Comparison of ENCODE assay signal across 13 cellular contexts in genomic region chr7:27520828-27521790, GRCh38.
DNase-seq lines count a peak whose midpoint lies in the region; ATAC-seq and TF ChIP-seq lines count a peak whose summit lies in the region.
"Had no signal": no experiment of that assay in that cellular context is flagged by ENCODE, and none has a peak within 500 bp of the region (broad histone marks: within the 10 kb centered on the region; RNA-seq: fewer than 3 reads in every experiment).

No MANE protein-coding gene starts in this region.

- H3K9ac ChIP-seq in colonic mucosa (ENCODE audit: low read depth in 2 of 2, low read length in 2 of 2) (no peak overlapping the region), neuronal stem cell (ENCODE audit: low read depth, low read length, poor library complexity) (no peak overlapping the region)
- H3K9ac ChIP-seq: parathyroid adenoma had no signal

- intact Hi-C loops in colonic mucosa (cut with DNase I): no loop called here

- H4K91ac ChIP-seq in neuronal stem cell (ENCODE audit: low read depth, low read length, poor library complexity): no peak overlapping the region

- no peak overlapping the region for H3K18ac ChIP-seq in neuronal stem cell (ENCODE audit: low read length)

- peak; percentile 59 for DNase-seq in colonic mucosa
- peak; percentile 44 for DNase-seq in lung (ENCODE audit: low spot score)
- DNase-seq in ureter (ENCODE audit: low spot score): peak; percentile 75
- DNase-seq in NCI-H526 treated with DMSO at 0.1 percent for 48 hours (lab: John Stamatoyannopoulos, UW): no peak
- DNase-seq in kidney tubule cell (ENCODE audit: low spot score): no peak
- DNase-seq in neuronal stem cell (ENCODE audit: low spot score): no peak
- DNase-seq: amniotic stem cell, dermis blood vessel endothelial cell, NCI-H1436 treated with DMSO at 0.1 percent for 48 hours had no signal

- H3K27me3 ChIP-seq in colonic mucosa (no peaks in the 10 kb centered on the region), lung (ENCODE audit: control insufficient read depth, insufficient read depth) (no peaks in the 10 kb centered on the region), neuronal stem cell (ENCODE audit: control insufficient read depth in 3 of 3, insufficient read depth in 3 of 3, low read depth in 1 of 3, low read length in 3 of 3) (no peaks in the 10 kb centered on the region)

- WGBS in lung, 2 donors: 85 to 91% methylated on average over 17 of the region's 17 CpGs
- no CpG with 5 or more reads among the region's 17 CpGs for WGBS in neuronal stem cell (ENCODE audit: extremely low coverage in 2 of 2, insufficient read length in 2 of 2, insufficient replicate concordance in 1 of 2), 2 donors

- no peak overlapping the region for H2BK5ac ChIP-seq in neuronal stem cell (ENCODE audit: low read length)

- H3K14ac ChIP-seq in neuronal stem cell (ENCODE audit: low read length): no peak overlapping the region

- no peak overlapping the region for H4K8ac ChIP-seq in neuronal stem cell (ENCODE audit: low read depth, low read length)

- H2AFZ ChIP-seq in neuronal stem cell (ENCODE audit: low read length): no peak overlapping the region
- H2AFZ ChIP-seq: parathyroid adenoma had no signal

- ATAC-seq in lung (ENCODE audit: insufficient read depth, low FRiP score): peak; percentile 19
- ATAC-seq: esophagus mucosa had no signal

- H3K4me3 ChIP-seq in HEK293 (ENCODE audit: low read depth, low read length) (no peak overlapping the region), colonic mucosa (no peak overlapping the region), lung (no peak overlapping the region), neuronal stem cell (ENCODE audit: low read length in 2 of 2) (no peak overlapping the region)
- H3K4me3 ChIP-seq: thoracic aorta had no signal

- no peaks in the 10 kb centered on the region for H3K9me3 ChIP-seq in HEK293 (ENCODE audit: control insufficient read depth, insufficient read depth, low read depth, low read length)
- H3K9me3 ChIP-seq in colonic mucosa: no peaks in the 10 kb centered on the region
- H3K9me3 ChIP-seq in lung (ENCODE audit: control insufficient read depth in 2 of 2, insufficient read depth in 1 of 2, low read length in 1 of 2): no peaks in the 10 kb centered on the region
- H3K9me3 ChIP-seq in neuronal stem cell (replicated peaks in 1 of 2; ENCODE audit: control insufficient read depth in 2 of 2, insufficient read depth in 1 of 2, low read depth in 1 of 2, low read length in 2 of 2): peaks cover 0 to 5% of the 10 kb centered on the region in 2 donors
- H3K9me3 ChIP-seq: thoracic aorta had no signal

- H3K23ac ChIP-seq in neuronal stem cell (ENCODE audit: low read depth, low read length, poor library complexity): no peak overlapping the region

- H3K27ac ChIP-seq in HEK293 (ENCODE audit: extremely low read depth, low read depth, low read length) (no peak overlapping the region), colonic mucosa (no peak overlapping the region), lung (ENCODE audit: low read depth in 1 of 2, low read length in 1 of 2) (no peak overlapping the region), neuronal stem cell (replicated peaks; ENCODE audit: low read length) (no peak overlapping the region)
- H3K27ac ChIP-seq: parathyroid adenoma, thoracic aorta had no signal

- H3K79me1 ChIP-seq in neuronal stem cell (ENCODE audit: low read depth, low read length): no peaks in the 10 kb centered on the region

- H3K4me1 ChIP-seq in HEK293 (ENCODE audit: control insufficient read depth, insufficient read depth, low read length) (no peaks in the 10 kb centered on the region), colonic mucosa (no peaks in the 10 kb centered on the region), lung (ENCODE audit: control insufficient read depth in 2 of 2, insufficient read depth in 2 of 2, low read length in 2 of 2) (no peaks in the 10 kb centered on the region), neuronal stem cell (ENCODE audit: control insufficient read depth in 2 of 2, insufficient read depth in 1 of 2, low read depth in 1 of 2, low read length in 2 of 2) (peaks cover 0 to 2% of the 10 kb centered on the region in 2 donors)
- H3K4me1 ChIP-seq: parathyroid adenoma had no signal

- no peak overlapping the region for H2BK12ac ChIP-seq in neuronal stem cell (ENCODE audit: low read length)

- H2BK15ac ChIP-seq in neuronal stem cell (ENCODE audit: low read length): no peak overlapping the region

- H3K4me2 ChIP-seq in neuronal stem cell (ENCODE audit: insufficient read depth, low read length, poor library complexity, severe bottlenecking): no peak overlapping the region

- no peak overlapping the region for H2AK5ac ChIP-seq in neuronal stem cell (ENCODE audit: low read depth, low read length)

- H3K36me3 ChIP-seq in HEK293 (ENCODE audit: control insufficient read depth in 2 of 2, insufficient read depth in 1 of 2, low read length in 2 of 2) (peaks cover 8 to 16% of the 10 kb centered on the region in 2 experiments; a peak in 2 of 3 replicates), colonic mucosa (no peaks in the 10 kb centered on the region), lung (ENCODE audit: control insufficient read depth in 2 of 2, insufficient read depth in 2 of 2, low read length in 2 of 2) (peaks cover 2 to 5% of the 10 kb centered on the region in 2 donors), neuronal stem cell (replicated peaks in 1 of 2; ENCODE audit: control insufficient read depth in 2 of 2, insufficient read depth in 2 of 2, low read length in 2 of 2) (peaks cover 4 to 21% of the 10 kb centered on the region in 2 donors)

- no peak overlapping the region for H3K4ac ChIP-seq in neuronal stem cell (ENCODE audit: low read length)

- TF ChIP-seq CTCF in HEK293 (tag by site-specific recombination; IDR thresholded peaks at IDR 0.05) (no peak), colonic mucosa (IDR thresholded peaks at IDR 0.05) (no peak), lung (IDR thresholded peaks at IDR 0.05; ENCODE audit: control extremely low read depth, extremely low read depth) (no peak)

- POLR2A ChIA-PET in HEK293 (lab: Yijun Ruan, JAX): no interaction called here

- CTCF ChIA-PET in HEK293 (lab: Yijun Ruan, JAX): interaction anchor here (0.7 kb wide), 1 partner anchor 10 kb away, joined by 3 read pairs; no protein-coding TSS in a partner anchor

- no peak overlapping the region for H2BK120ac ChIP-seq in neuronal stem cell (ENCODE audit: low read depth, low read length)

TF ChIP-seq in HEK293, 187 proteins besides CTCF, POLR2A, EP300 and RAD21:
- TF ChIP-seq ZNF394 (tag by site-specific recombination; IDR thresholded peaks at IDR 0.05; ENCODE audit: borderline replicate concordance) (no peak), ZNF623 (tag by site-specific recombination; IDR thresholded peaks at IDR 0.05) (peak; percentile 68)

Comparison
In these comparisons a context has a peak if more than half of its experiments do, and no peak if none do; other contexts are left out.
1. DNase-seq: peak in colonic mucosa (single experiment), lung (single experiment) and ureter (single experiment); none in NCI-H526 treated with DMSO at 0.1 percent for 48 hours (single experiment), kidney tubule cell (single experiment) and neuronal stem cell (single experiment).